Comparison of ENCODE assay signal across 1 cellular context in the genomic region with DNA sequence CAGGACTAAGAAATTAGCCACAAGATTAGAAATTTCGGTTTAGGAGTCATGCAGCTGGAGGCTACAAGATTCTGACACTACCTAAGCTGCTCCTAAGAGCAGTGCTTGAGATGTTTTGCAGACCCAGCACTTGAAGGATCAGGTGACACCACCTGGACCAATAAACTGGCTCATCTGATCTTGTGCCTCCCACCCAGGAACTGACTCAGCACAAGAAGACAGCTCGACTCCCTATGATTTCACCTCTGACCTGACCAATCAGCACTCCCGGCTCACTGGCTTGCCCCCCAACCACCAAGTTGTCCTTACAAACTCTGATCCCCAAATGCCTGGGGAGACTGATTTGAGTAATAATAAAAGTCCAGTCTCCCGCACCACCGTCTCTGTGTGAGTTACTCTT.
TF ChIP-seq lines count a peak whose summit lies in the region.

No MANE protein-coding gene starts in this region.

TF ChIP-seq in GM23338, 12 proteins besides CTCF, POLR2A, EP300 and RAD21 (continued from another document):
- TF ChIP-seq, protein P1, sequence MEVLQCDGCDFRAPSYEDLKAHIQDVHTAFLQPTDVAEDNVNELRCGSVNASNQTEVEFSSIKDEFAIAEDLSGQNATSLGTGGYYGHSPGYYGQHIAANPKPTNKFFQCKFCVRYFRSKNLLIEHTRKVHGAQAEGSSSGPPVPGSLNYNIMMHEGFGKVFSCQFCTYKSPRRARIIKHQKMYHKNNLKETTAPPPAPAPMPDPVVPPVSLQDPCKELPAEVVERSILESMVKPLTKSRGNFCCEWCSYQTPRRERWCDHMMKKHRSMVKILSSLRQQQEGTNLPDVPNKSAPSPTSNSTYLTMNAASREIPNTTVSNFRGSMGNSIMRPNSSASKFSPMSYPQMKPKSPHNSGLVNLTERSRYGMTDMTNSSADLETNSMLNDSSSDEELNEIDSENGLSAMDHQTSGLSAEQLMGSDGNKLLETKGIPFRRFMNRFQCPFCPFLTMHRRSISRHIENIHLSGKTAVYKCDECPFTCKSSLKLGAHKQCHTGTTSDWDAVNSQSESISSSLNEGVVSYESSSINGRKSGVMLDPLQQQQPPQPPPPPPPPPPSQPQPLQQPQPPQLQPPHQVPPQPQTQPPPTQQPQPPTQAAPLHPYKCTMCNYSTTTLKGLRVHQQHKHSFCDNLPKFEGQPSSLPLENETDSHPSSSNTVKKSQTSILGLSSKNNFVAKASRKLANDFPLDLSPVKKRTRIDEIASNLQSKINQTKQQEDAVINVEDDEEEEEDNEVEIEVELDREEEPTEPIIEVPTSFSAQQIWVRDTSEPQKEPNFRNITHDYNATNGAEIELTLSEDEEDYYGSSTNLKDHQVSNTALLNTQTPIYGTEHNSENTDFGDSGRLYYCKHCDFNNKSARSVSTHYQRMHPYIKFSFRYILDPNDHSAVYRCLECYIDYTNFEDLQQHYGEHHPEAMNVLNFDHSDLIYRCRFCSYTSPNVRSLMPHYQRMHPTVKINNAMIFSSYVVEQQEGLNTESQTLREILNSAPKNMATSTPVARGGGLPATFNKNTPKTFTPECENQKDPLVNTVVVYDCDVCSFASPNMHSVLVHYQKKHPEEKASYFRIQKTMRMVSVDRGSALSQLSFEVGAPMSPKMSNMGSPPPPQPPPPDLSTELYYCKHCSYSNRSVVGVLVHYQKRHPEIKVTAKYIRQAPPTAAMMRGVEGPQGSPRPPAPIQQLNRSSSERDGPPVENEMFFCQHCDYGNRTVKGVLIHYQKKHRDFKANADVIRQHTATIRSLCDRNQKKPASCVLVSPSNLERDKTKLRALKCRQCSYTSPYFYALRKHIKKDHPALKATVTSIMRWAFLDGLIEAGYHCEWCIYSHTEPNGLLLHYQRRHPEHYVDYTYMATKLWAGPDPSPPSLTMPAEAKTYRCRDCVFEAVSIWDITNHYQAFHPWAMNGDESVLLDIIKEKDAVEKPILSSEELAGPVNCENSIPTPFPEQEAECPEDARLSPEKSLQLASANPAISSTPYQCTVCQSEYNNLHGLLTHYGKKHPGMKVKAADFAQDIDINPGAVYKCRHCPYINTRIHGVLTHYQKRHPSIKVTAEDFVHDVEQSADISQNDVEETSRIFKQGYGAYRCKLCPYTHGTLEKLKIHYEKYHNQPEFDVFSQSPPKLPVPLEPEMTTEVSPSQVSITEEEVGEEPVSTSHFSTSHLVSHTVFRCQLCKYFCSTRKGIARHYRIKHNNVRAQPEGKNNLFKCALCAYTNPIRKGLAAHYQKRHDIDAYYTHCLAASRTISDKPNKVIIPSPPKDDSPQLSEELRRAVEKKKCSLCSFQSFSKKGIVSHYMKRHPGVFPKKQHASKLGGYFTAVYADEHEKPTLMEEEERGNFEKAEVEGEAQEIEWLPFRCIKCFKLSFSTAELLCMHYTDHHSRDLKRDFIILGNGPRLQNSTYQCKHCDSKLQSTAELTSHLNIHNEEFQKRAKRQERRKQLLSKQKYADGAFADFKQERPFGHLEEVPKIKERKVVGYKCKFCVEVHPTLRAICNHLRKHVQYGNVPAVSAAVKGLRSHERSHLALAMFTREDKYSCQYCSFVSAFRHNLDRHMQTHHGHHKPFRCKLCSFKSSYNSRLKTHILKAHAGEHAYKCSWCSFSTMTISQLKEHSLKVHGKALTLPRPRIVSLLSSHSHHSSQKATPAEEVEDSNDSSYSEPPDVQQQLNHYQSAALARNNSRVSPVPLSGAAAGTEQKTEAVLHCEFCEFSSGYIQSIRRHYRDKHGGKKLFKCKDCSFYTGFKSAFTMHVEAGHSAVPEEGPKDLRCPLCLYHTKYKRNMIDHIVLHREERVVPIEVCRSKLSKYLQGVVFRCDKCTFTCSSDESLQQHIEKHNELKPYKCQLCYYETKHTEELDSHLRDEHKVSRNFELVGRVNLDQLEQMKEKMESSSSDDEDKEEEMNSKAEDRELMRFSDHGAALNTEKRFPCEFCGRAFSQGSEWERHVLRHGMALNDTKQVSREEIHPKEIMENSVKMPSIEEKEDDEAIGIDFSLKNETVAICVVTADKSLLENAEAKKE (CRISPR knock-in tag; IDR thresholded peaks at IDR 0.05): no peak
- TF ChIP-seq JUNB (IDR thresholded peaks at IDR 0.05; ENCODE audit: unreplicated experiment) (no peak), NANOG (IDR thresholded peaks at IDR 0.05; ENCODE audit: borderline replicate concordance) (no peak), CREB1 (CRISPR knock-in tag; IDR thresholded peaks at IDR 0.05; ENCODE audit: low read depth) (no peak), EZH2 (IDR thresholded peaks at IDR 0.05; ENCODE audit: low read depth, unreplicated experiment) (no peak), ZNF331 (CRISPR knock-in tag; IDR thresholded peaks at IDR 0.05; ENCODE audit: low read depth) (no peak), STAT1 (IDR thresholded peaks at IDR 0.05; ENCODE audit: unreplicated experiment) (no peak), POLR2AphosphoS5 (IDR thresholded peaks at IDR 0.05; ENCODE audit: low read depth) (no peak; the same call in 1 of the 2 replicates)
- TF ChIP-seq, protein P2, sequence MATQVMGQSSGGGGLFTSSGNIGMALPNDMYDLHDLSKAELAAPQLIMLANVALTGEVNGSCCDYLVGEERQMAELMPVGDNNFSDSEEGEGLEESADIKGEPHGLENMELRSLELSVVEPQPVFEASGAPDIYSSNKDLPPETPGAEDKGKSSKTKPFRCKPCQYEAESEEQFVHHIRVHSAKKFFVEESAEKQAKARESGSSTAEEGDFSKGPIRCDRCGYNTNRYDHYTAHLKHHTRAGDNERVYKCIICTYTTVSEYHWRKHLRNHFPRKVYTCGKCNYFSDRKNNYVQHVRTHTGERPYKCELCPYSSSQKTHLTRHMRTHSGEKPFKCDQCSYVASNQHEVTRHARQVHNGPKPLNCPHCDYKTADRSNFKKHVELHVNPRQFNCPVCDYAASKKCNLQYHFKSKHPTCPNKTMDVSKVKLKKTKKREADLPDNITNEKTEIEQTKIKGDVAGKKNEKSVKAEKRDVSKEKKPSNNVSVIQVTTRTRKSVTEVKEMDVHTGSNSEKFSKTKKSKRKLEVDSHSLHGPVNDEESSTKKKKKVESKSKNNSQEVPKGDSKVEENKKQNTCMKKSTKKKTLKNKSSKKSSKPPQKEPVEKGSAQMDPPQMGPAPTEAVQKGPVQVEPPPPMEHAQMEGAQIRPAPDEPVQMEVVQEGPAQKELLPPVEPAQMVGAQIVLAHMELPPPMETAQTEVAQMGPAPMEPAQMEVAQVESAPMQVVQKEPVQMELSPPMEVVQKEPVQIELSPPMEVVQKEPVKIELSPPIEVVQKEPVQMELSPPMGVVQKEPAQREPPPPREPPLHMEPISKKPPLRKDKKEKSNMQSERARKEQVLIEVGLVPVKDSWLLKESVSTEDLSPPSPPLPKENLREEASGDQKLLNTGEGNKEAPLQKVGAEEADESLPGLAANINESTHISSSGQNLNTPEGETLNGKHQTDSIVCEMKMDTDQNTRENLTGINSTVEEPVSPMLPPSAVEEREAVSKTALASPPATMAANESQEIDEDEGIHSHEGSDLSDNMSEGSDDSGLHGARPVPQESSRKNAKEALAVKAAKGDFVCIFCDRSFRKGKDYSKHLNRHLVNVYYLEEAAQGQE (IDR thresholded peaks at IDR 0.05; ENCODE audit: unreplicated experiment): no peak
